ENCODE assay signal across 2 cellular contexts in the genomic region with DNA sequence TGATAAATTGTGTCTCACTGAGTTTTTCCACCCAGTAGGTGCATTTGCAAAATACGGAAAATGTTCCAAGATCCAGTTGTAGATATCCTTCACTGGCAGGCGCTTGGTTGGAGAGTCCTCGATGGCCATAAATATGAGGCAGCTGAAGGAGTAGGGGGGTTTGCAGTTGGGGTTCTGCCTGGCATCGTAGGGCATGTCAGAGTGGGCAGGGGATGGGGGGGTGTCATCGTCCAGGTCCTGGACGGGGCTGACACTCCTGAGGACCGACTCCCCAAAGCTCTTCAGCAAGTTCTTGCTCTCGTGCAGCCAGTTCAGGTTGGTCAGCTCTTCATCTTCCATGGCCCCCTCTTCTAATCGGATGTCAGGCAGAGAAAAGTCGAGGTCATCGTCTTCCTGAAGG.
TF ChIP-seq lines count a peak whose summit lies in the region.

No MANE protein-coding gene starts in this region.

TF ChIP-seq in HepG2, 621 proteins besides CTCF, POLR2A, EP300 and RAD21:
- TF ChIP-seq, protein P1, sequence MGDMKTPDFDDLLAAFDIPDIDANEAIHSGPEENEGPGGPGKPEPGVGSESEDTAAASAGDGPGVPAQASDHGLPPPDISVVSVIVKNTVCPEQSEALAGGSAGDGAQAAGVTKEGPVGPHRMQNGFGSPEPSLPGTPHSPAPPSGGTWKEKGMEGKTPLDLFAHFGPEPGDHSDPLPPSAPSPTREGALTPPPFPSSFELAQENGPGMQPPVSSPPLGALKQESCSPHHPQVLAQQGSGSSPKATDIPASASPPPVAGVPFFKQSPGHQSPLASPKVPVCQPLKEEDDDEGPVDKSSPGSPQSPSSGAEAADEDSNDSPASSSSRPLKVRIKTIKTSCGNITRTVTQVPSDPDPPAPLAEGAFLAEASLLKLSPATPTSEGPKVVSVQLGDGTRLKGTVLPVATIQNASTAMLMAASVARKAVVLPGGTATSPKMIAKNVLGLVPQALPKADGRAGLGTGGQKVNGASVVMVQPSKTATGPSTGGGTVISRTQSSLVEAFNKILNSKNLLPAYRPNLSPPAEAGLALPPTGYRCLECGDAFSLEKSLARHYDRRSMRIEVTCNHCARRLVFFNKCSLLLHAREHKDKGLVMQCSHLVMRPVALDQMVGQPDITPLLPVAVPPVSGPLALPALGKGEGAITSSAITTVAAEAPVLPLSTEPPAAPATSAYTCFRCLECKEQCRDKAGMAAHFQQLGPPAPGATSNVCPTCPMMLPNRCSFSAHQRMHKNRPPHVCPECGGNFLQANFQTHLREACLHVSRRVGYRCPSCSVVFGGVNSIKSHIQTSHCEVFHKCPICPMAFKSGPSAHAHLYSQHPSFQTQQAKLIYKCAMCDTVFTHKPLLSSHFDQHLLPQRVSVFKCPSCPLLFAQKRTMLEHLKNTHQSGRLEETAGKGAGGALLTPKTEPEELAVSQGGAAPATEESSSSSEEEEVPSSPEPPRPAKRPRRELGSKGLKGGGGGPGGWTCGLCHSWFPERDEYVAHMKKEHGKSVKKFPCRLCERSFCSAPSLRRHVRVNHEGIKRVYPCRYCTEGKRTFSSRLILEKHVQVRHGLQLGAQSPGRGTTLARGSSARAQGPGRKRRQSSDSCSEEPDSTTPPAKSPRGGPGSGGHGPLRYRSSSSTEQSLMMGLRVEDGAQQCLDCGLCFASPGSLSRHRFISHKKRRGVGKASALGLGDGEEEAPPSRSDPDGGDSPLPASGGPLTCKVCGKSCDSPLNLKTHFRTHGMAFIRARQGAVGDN (CRISPR knock-in tag; IDR thresholded peaks at IDR 0.05): peak; percentile 33; the same call in 1 of the 2 replicates
- no peak for TF ChIP-seq HNRNPK (IDR thresholded peaks at IDR 0.05; ENCODE audit: low read depth, low read length, poor library complexity, severe bottlenecking)

TF ChIP-seq in H1, 55 proteins besides CTCF, POLR2A, EP300 and RAD21:
- TF ChIP-seq GABPA (IDR thresholded peaks at IDR 0.05; ENCODE audit: borderline replicate concordance, insufficient read depth, low read length): no peak
- no peak for TF ChIP-seq CTBP2 (IDR thresholded peaks at IDR 0.05; ENCODE audit: borderline replicate concordance, insufficient read depth, insufficient read length, low read length)
- TF ChIP-seq YY1 (IDR thresholded peaks at IDR 0.05; ENCODE audit: low read depth, low read length): no peak
- no peak for TF ChIP-seq CHD7 (IDR thresholded peaks at IDR 0.05; ENCODE audit: insufficient replicate concordance, low read length)
- TF ChIP-seq TAF7 (optimal IDR thresholded peaks at IDR 0.05; ENCODE audit: borderline replicate concordance, low read depth, low read length): no peak
- TF ChIP-seq SIN3A (conservative IDR thresholded peaks at IDR 0.05 in 1 of 2, IDR thresholded peaks at IDR 0.05 in 1 of 2; ENCODE audit: low read depth in 1 of 2, low read length in 2 of 2): no peak
- TF ChIP-seq, protein P2, sequence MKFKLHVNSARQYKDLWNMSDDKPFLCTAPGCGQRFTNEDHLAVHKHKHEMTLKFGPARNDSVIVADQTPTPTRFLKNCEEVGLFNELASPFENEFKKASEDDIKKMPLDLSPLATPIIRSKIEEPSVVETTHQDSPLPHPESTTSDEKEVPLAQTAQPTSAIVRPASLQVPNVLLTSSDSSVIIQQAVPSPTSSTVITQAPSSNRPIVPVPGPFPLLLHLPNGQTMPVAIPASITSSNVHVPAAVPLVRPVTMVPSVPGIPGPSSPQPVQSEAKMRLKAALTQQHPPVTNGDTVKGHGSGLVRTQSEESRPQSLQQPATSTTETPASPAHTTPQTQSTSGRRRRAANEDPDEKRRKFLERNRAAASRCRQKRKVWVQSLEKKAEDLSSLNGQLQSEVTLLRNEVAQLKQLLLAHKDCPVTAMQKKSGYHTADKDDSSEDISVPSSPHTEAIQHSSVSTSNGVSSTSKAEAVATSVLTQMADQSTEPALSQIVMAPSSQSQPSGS (IDR thresholded peaks at IDR 0.05; ENCODE audit: low read length): no peak
- TF ChIP-seq SIRT6 (IDR thresholded peaks at IDR 0.05; ENCODE audit: low read length): no peak
- TF ChIP-seq MAX (IDR thresholded peaks at IDR 0.05): no peak
- no peak for TF ChIP-seq GTF2F1 (IDR thresholded peaks at IDR 0.05; ENCODE audit: borderline replicate concordance, low read depth, low read length)
- no peak for TF ChIP-seq SP1 (IDR thresholded peaks at IDR 0.05; ENCODE audit: low read depth, low read length)
- TF ChIP-seq TAF1 (IDR thresholded peaks at IDR 0.05; ENCODE audit: low read depth, low read length): no peak
- no peak for TF ChIP-seq SP2 (IDR thresholded peaks at IDR 0.05; ENCODE audit: low read length)
- TF ChIP-seq MAFK (IDR thresholded peaks at IDR 0.05; ENCODE audit: low read depth, low read length): no peak
- TF ChIP-seq HDAC2 (IDR thresholded peaks at IDR 0.05; ENCODE audit: borderline replicate concordance in 1 of 2, low read depth in 2 of 2, low read length in 2 of 2): no peak
- TF ChIP-seq USF2 (IDR thresholded peaks at IDR 0.05; ENCODE audit: low read length): no peak
- TF ChIP-seq RXRA (IDR thresholded peaks at IDR 0.05; ENCODE audit: insufficient read depth, low read depth, low read length): no peak
TF ChIP-seq in H1: peak in this region for 0.
